8 cellular contexts compared by ENCODE assay signal in the genomic region with DNA sequence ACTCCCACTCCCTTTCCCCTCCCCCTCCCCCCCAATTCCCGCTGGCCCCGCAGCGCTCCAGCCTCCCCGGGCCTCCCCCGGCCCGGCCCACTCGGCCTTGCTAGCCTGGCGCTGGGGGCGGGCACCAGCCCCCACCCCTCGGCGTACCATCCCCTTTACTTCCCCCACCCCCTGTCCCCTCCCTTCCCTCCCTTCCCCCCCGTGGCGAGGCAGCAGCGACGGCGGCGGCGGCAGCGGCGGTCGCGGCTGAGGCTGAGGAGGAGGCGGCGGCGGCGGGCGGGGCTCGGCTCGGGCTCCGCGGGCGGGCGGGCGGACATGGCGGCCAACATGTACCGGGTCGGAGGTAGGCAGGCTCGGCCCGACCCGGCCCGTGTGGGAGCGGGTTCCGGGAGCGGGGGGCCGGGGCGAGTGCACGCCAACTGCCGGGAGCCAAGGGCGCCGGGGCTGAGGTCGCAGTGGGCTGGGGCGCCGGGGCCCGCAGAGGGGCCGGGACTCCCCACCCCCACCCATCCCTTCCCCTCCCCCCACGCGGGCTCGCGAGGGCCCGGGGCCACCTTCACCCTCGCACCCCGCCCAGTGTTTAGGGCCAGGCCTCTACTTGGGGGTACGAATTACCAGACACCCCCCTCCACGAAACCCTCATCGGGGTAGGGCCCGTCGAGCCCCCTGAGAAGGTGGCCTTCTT. TPM values are rescaled to one million over a fixed set of nuclear protein-coding genes. Genes with fewer than 3 reads are reported as not detected.
DNase-seq lines count a peak whose midpoint lies in the region; ATAC-seq lines count a peak whose summit lies in the region.

A gene (plus strand): TSS at position 202 of the 685 bp plus-strand sequence. CDS start 114 bp downstream, at position 316.

- peaks cover 33% of the 10 kb centered on the region for H3K4me1 ChIP-seq in BLaER1
- H3K4me1 ChIP-seq in mesendoderm (ENCODE audit: control insufficient read depth, low read depth, low read length): peaks cover 4% of the 10 kb centered on the region

- CTCF ChIA-PET in activated CD8-positive, alpha-beta T cell treated with anti-CD3 and anti-CD28 coated beads, Interleukin-2, amount 10 ng/mL, durations not matched to agents 7 days and 5 days (lab: Charles Lee): interaction anchor here (1.0 kb wide), 1 partner anchor 95 kb away, joined by 5 read pairs; no protein-coding TSS in a partner anchor

- POLR2A ChIA-PET in activated CD8-positive, alpha-beta T cell treated with anti-CD3 and anti-CD28 coated beads, Interleukin-2, amount 10 ng/mL, durations not matched to agents 7 days and 5 days (lab: Charles Lee): no interaction called here

- DNase-seq in NCI-H146 treated with DMSO at 0.1 percent for 48 hours (lab: John Stamatoyannopoulos, UW; ENCODE audit: unreplicated experiment) (peak; percentile 29), mesendoderm (peak; percentile 88), Kasumi-1 (lab: John Stamatoyannopoulos, UW) (no peak)
- peak; percentile 72 for DNase-seq in activated CD8-positive, alpha-beta T cell treated with anti-CD3 and anti-CD28 coated beads, Interleukin-2, amount 10 ng/mL, durations not matched to agents 7 days and 5 days
- DNase-seq in effector CD8-positive, alpha-beta T cell (lab: John Stamatoyannopoulos, UW): peak; percentile 18
- DNase-seq in stimulated activated CD8-positive, alpha-beta memory T cell treated with anti-CD3 and anti-CD28 coated beads, Interleukin-12 subunit alpha, Interleukin-12 subunit beta, amount 100 ng/mL, for 24 hours (ENCODE audit: extremely low read depth): peak; percentile 20

- H3K9me3 Mint-ChIP-seq in activated CD8-positive, alpha-beta T cell treated with anti-CD3 and anti-CD28 coated beads, Interleukin-2, amount 10 ng/mL, durations not matched to agents 7 days and 5 days (ENCODE audit: insufficient read depth): no peaks in the 10 kb centered on the region

- peaks cover 10% of the 10 kb centered on the region for H3K36me3 Mint-ChIP-seq in activated CD8-positive, alpha-beta T cell treated with anti-CD3 and anti-CD28 coated beads, Interleukin-2, amount 10 ng/mL, durations not matched to agents 7 days and 5 days (ENCODE audit: low read depth)

- peak within 1 kb of the TSS; percentile 95 for H3K56ac ChIP-seq in mesendoderm (ENCODE audit: low read length)

- no peak within 1 kb of the TSS for H2AK5ac ChIP-seq in mesendoderm (ENCODE audit: low read length)

- H3K27me3 ChIP-seq in BLaER1 (no peaks in the 10 kb centered on the region), mesendoderm (ENCODE audit: insufficient read depth, low read length, poor library complexity) (no peaks in the 10 kb centered on the region)

- H2BK120ac ChIP-seq in mesendoderm (ENCODE audit: low read depth, low read length): peak within 1 kb of the TSS; percentile 96

- H3K27ac ChIP-seq in BLaER1: peak within 1 kb of the TSS; percentile 85
- H3K27ac ChIP-seq in mesendoderm (ENCODE audit: low read depth, low read length): peak within 1 kb of the TSS; percentile 97

- ATAC-seq in GM21423 (IDR thresholded peaks at IDR 0.05; ENCODE audit: unreplicated experiment): peak; percentile 34
- ATAC-seq in activated CD8-positive, alpha-beta T cell treated with anti-CD3 and anti-CD28 coated beads, Interleukin-2, amount 10 ng/mL, durations not matched to agents 7 days and 5 days: peak; percentile 85

- no peaks in the 10 kb centered on the region for H3K27me3 Mint-ChIP-seq in activated CD8-positive, alpha-beta T cell treated with anti-CD3 and anti-CD28 coated beads, Interleukin-2, amount 10 ng/mL, durations not matched to agents 7 days and 5 days (ENCODE audit: low read depth)

- H3K4me3 ChIP-seq in BLaER1 (peak within 1 kb of the TSS; percentile 73), mesendoderm (ENCODE audit: low read length) (peak within 1 kb of the TSS; percentile 76)

- H2BK5ac ChIP-seq in mesendoderm (ENCODE audit: low read length): peak within 1 kb of the TSS; percentile 82

- no peaks in the 10 kb centered on the region for H3K79me1 ChIP-seq in mesendoderm (ENCODE audit: low read length)

- peak within 1 kb of the TSS; percentile 91 for H3K23ac ChIP-seq in mesendoderm (ENCODE audit: low read length)

- peak within 1 kb of the TSS; percentile 100 for H3K18ac ChIP-seq in mesendoderm (ENCODE audit: low read length)

- H3K79me2 ChIP-seq in mesendoderm (ENCODE audit: control insufficient read depth, insufficient read depth, low read length): peaks cover 19% of the 10 kb centered on the region

- H3K4me1 Mint-ChIP-seq in activated CD8-positive, alpha-beta T cell treated with anti-CD3 and anti-CD28 coated beads, Interleukin-2, amount 10 ng/mL, durations not matched to agents 7 days and 5 days (ENCODE audit: low read depth): peaks cover 37% of the 10 kb centered on the region

- H3K36me3 ChIP-seq in BLaER1 (peaks cover 29% of the 10 kb centered on the region), mesendoderm (ENCODE audit: control insufficient read depth, insufficient read depth, low read length) (no peaks in the 10 kb centered on the region)

- H3K9me3 ChIP-seq in BLaER1: no peaks in the 10 kb centered on the region

- H3K4me2 ChIP-seq in BLaER1 (peak within 1 kb of the TSS; percentile 87), mesendoderm (ENCODE audit: low read length) (peak within 1 kb of the TSS; percentile 73)

- H4K20me1 ChIP-seq in BLaER1: no peaks in the 10 kb centered on the region

- H3K4me3 Mint-ChIP-seq in activated CD8-positive, alpha-beta T cell treated with anti-CD3 and anti-CD28 coated beads, Interleukin-2, amount 10 ng/mL, durations not matched to agents 7 days and 5 days: peak within 1 kb of the TSS; percentile 89

- H3K9ac ChIP-seq in BLaER1 (peak within 1 kb of the TSS; percentile 81), mesendoderm (ENCODE audit: low read length) (peak within 1 kb of the TSS; percentile 97)

- peak within 1 kb of the TSS; percentile 100 for H3K4ac ChIP-seq in mesendoderm (ENCODE audit: low read depth, low read length)

- H4K5ac ChIP-seq in mesendoderm (ENCODE audit: low read length): peak within 1 kb of the TSS; percentile 21

- H3K27ac Mint-ChIP-seq in activated CD8-positive, alpha-beta T cell treated with anti-CD3 and anti-CD28 coated beads, Interleukin-2, amount 10 ng/mL, durations not matched to agents 7 days and 5 days: peak within 1 kb of the TSS; percentile 94

- WGBS in mesendoderm (ENCODE audit: extremely low coverage, insufficient coverage, low lambda C conversion rate): no CpG with 5 or more reads among the region's 67 CpGs

- peak within 1 kb of the TSS; percentile 60 for H2BK15ac ChIP-seq in mesendoderm (replicated peaks; ENCODE audit: low read depth)

- H4K8ac ChIP-seq in mesendoderm (ENCODE audit: low read depth, low read length): no peak within 1 kb of the TSS

RNA-seq across cellular contexts. Expression of the gene that starts here (rescaled TPM):
- 10 to 100 TPM; 26.2 to 33.4 TPM for total RNA-seq in activated CD8-positive, alpha-beta T cell treated with anti-CD3 and anti-CD28 coated beads, Interleukin-2, amount 10 ng/mL, durations not matched to agents 7 days and 5 days
- 81.4 TPM for polyA plus RNA-seq in mesendoderm (2013, experiment 1 of 2)
- polyA plus RNA-seq in mesendoderm (2013, experiment 2 of 2): 78.4 TPM

Comparison
In these comparisons a context has a peak if more than half of its experiments do, and no peak if none do; other contexts are left out.
1. DNase-seq: peak in NCI-H146 treated with DMSO at 0.1 percent for 48 hours (single experiment), activated CD8-positive, alpha-beta T cell treated with anti-CD3 and anti-CD28 coated beads, Interleukin-2, amount 10 ng/mL, durations not matched to agents 7 days and 5 days (single experiment), effector CD8-positive, alpha-beta T cell (single experiment), mesendoderm (single experiment) and stimulated activated CD8-positive, alpha-beta memory T cell treated with anti-CD3 and anti-CD28 coated beads, Interleukin-12 subunit alpha, Interleukin-12 subunit beta, amount 100 ng/mL, for 24 hours (single experiment); none in Kasumi-1 (0 of 2).